ENCODE assay signal across 18 cellular contexts in the genomic region with DNA sequence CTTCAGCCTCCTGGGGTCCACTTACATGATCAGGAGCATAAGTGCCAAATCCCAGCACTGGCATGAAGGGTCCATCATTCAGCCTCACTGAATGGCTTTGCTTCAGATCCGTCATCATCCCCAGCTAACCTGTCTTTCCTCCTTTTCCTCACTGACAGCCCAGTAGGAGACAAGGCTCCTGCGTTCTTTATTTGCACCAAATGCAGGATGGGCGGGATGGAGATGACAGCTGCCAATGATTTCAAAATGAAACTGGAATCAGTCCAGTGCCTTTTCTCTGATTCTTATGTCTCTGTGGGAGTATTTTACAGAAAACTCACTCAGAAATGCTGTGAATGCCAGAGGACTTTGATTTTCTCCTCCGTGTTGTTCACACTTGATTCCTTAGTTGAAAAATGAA. TPM values are rescaled to one million over a fixed set of nuclear protein-coding genes. Genes with fewer than 3 reads are reported as not detected.
"Had no signal": no experiment of that assay in that cellular context is flagged by ENCODE, and none has a peak within 500 bp of the region (broad histone marks: within the 10 kb centered on the region; RNA-seq: fewer than 3 reads in every experiment).

Gene AKR1C8 (minus strand): TSS at position 164 of the 400 bp plus-strand sequence. CDS start 46 bp downstream, at position 118.

- H3K4me1 ChIP-seq: ascending aorta, breast epithelium, heart right ventricle, upper lobe of left lung had no signal

- H3K36me3 ChIP-seq: ascending aorta, breast epithelium, heart right ventricle, neutrophil, upper lobe of left lung had no signal

- DNase-seq: activated CD4-positive, CD25-positive, alpha-beta regulatory T cell treated with anti-CD3 and anti-CD28 coated beads, Interleukin-2, amount 50 U/mL, for 72 hours; activated naive CD4-positive, alpha-beta T cell; activated T-cell treated with anti-CD3 and anti-CD28 coated beads for 4 hours; cerebellar nuclear complex; effector CD8-positive, alpha-beta T cell; foreskin melanocyte; heart right ventricle; left colon; SK-N-SH; small intestine; stimulated activated CD4-positive, alpha-beta T cell treated with anti-CD3 and anti-CD28 coated beads, Interleukin-4, amount 100 ng/mL, for 24 hours; stimulated activated naive CD4-positive, alpha-beta T cell treated with Interleukin-2 at 50 U/mL for 16 hours; T-cell; T-helper 9 cell; upper lobe of left lung had no signal

- H3K9me2 ChIP-seq: SK-N-SH had no signal

- H3K9me3 ChIP-seq: ascending aorta, heart right ventricle, neutrophil, SK-N-SH, upper lobe of left lung had no signal

- H3K27me3 ChIP-seq: ascending aorta, breast epithelium, heart right ventricle, neutrophil, upper lobe of left lung had no signal

- H3K4me2 ChIP-seq: SK-N-SH had no signal

- ATAC-seq: left colon, T-cell had no signal

- H3K4me3 ChIP-seq: ascending aorta, breast epithelium, heart right ventricle, upper lobe of left lung had no signal

- H3K9ac ChIP-seq: SK-N-SH had no signal

- H3K27ac ChIP-seq: ascending aorta, breast epithelium, neutrophil, upper lobe of left lung had no signal

- FAIRE-seq: small intestine had no signal

RNA-seq across cellular contexts. Expression of gene AKR1C8, which starts in this region (rescaled TPM):
- total RNA-seq: ascending aorta, left colon had no signal
- polyA plus RNA-seq: SK-N-SH, small intestine had no signal
